In the genomic region with DNA sequence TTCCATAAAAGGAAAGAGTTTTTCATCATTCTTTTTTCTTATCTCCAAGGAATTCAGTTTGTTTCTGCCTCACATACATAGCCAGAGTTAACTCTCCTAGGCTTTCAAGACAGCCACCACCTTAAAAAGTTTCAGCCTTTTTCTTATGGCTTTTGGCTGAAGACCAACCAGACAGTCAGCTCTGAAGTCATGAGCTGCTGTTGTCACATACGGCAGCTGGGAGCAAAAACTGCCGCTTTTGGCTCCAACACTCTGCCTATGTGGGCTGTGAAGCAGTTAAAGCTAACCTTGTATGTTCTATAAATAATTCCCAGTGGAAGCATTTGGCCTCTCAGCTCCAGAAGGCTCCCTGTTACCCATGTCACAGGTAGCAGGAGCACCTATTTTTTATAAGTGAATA, we compare ENCODE assay signal across 19 cellular contexts.
DNase-seq lines count a peak whose midpoint lies in the region; ATAC-seq and TF ChIP-seq lines count a peak whose summit lies in the region.
"Had no signal": no experiment of that assay in that cellular context is flagged by ENCODE, and none has a peak within 500 bp of the region (broad histone marks: within the 10 kb centered on the region; RNA-seq: fewer than 3 reads in every experiment).

No MANE protein-coding gene starts in this region.

- H3K27me3 ChIP-seq in cardiac muscle cell (no peaks in the 10 kb centered on the region), uterus (no peaks in the 10 kb centered on the region)
- H3K27me3 ChIP-seq: left lung had no signal

- no peaks in the 10 kb centered on the region for H3K36me3 Mint-ChIP-seq in immature natural killer cell
- H3K36me3 Mint-ChIP-seq: activated naive CD8-positive, alpha-beta T cell treated with anti-CD3 and anti-CD28 coated beads for 36 hours; naive B cell had no signal

- intact Hi-C loops in Right ventricle myocardium superior (cut with DNase I) (no loop called here), uterus (cut with DNase I; ENCODE audit: low total_unique reads) (no loop called here)

- ATAC-seq in Right ventricle myocardium superior (ENCODE audit: poor library complexity), result no peak
- ATAC-seq in HG03442 (IDR thresholded peaks at IDR 0.05; ENCODE audit: unreplicated experiment), result no peak
- ATAC-seq: left lung had no signal

- H3K4me1 ChIP-seq in cardiac muscle cell (ENCODE audit: low read depth), result peaks cover 21% of the 10 kb centered on the region
- H3K4me1 ChIP-seq in uterus, result no peaks in the 10 kb centered on the region
- H3K4me1 ChIP-seq: left lung, parathyroid adenoma had no signal

- TF ChIP-seq CTCF in cardiac muscle cell (IDR thresholded peaks at IDR 0.05; ENCODE audit: low read depth, low read length) (no peak), cardiac fibroblast (IDR thresholded peaks at IDR 0.05; ENCODE audit: low read depth, low read length) (no peak), uterus (IDR thresholded peaks at IDR 0.05) (no peak)

- H3K4me3 ChIP-seq in cardiac muscle cell, result no peak overlapping the region
- H3K4me3 ChIP-seq in cardiac fibroblast (replicated peaks in 1 of 2; ENCODE audit: low read depth in 2 of 2, low read length in 2 of 2), result no peak overlapping the region
- no peak overlapping the region for H3K4me3 ChIP-seq in uterus
- H3K4me3 ChIP-seq: left lung had no signal

- TF ChIP-seq POLR2A in uterus (IDR thresholded peaks at IDR 0.05), result no peak

- peaks cover 0 to 6% (median under 1%) of the 10 kb centered on the region in 6 donors for H3K9me3 Mint-ChIP-seq in immature natural killer cell
- H3K9me3 Mint-ChIP-seq: activated naive CD8-positive, alpha-beta T cell treated with anti-CD3 and anti-CD28 coated beads for 36 hours had no signal

- no peaks in the 10 kb centered on the region for H3K9me3 ChIP-seq in cardiac muscle cell (ENCODE audit: low read depth)
- no peaks in the 10 kb centered on the region for H3K9me3 ChIP-seq in uterus
- H3K9me3 ChIP-seq: left lung had no signal

- no peak overlapping the region for H3K27ac Mint-ChIP-seq in immature natural killer cell
- H3K27ac Mint-ChIP-seq: activated naive CD8-positive, alpha-beta T cell treated with anti-CD3 and anti-CD28 coated beads for 36 hours; naive B cell had no signal

- H3K4me1 Mint-ChIP-seq in immature natural killer cell, result no peaks in the 10 kb centered on the region
- H3K4me1 Mint-ChIP-seq: activated naive CD8-positive, alpha-beta T cell treated with anti-CD3 and anti-CD28 coated beads for 36 hours; naive B cell had no signal

- DNase-seq in cardiac muscle cell (ENCODE audit: low read depth in 1 of 2, low spot score in 1 of 2) (peak; percentile 63 to 81), Right ventricle myocardium superior (no peak), cardiac fibroblast (ENCODE audit: low read depth in 2 of 2) (peak; percentile 66 to 69), medulla oblongata (ENCODE audit: extremely low spot score) (peak; percentile 12), uterus (no peak), GDM1 (lab: John Stamatoyannopoulos, UW) (no peak), immature natural killer cell (no peak)
- DNase-seq: 8988T; activated naive CD8-positive, alpha-beta T cell treated with anti-CD3 and anti-CD28 coated beads for 36 hours; C1 segment of cervical spinal cord; left lung; MM.1S; naive B cell; NCI-H1694; NCI-H226; small intestine; stimulated activated CD4-positive, alpha-beta T cell treated with anti-CD3 and anti-CD28 coated beads, Interleukin-4, amount 100 ng/mL, for 1 hour had no signal

- H3K36me3 ChIP-seq in cardiac muscle cell (peaks cover 6% of the 10 kb centered on the region), uterus (no peaks in the 10 kb centered on the region)
- H3K36me3 ChIP-seq: left lung had no signal

- H3K27ac ChIP-seq in cardiac muscle cell (peak overlapping the region; percentile 96), uterus (peak overlapping the region; percentile 24 to 62)
- H3K27ac ChIP-seq: left lung, parathyroid adenoma had no signal

- no peak overlapping the region for H3K4me3 Mint-ChIP-seq in immature natural killer cell
- H3K4me3 Mint-ChIP-seq: activated naive CD8-positive, alpha-beta T cell treated with anti-CD3 and anti-CD28 coated beads for 36 hours; naive B cell had no signal

- peaks cover 0 to 14% (median 5%) of the 10 kb centered on the region in 3 donors for H3K27me3 Mint-ChIP-seq in immature natural killer cell (ENCODE audit: low read depth in 3 of 3)
- H3K27me3 Mint-ChIP-seq: activated naive CD8-positive, alpha-beta T cell treated with anti-CD3 and anti-CD28 coated beads for 36 hours; naive B cell had no signal

Comparison
In these comparisons a context has a peak if more than half of its experiments do, and no peak if none do; other contexts are left out.
1. DNase-seq: peak in cardiac muscle cell (2 of 2), cardiac fibroblast (2 of 2) and medulla oblongata (single experiment); none in Right ventricle myocardium superior (single experiment), uterus (0 of 2), GDM1 (single experiment) and immature natural killer cell (0 of 3).